ENCODE assay signal across 1 cellular context in the genomic region with DNA sequence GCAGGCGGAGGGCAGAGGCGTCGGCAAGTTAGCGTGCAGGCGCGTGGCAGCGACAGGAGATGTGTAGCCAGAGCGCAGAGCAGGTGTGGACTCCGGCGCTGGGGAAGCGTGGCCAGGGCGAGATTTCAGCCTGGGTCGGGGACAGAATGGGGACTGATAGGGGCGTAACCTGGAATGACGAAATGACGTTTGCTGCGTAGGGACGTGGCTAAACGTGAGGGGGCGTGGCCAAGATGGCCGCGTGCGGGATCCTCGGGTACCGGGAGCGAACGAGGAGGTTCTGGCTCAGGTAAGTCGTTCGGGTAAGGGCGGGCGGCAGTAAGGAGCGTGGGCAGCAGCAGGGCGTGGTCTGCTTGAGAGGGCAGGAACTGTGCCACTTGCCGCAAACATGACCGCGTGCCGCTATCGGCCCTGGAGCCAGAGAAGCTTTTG.
TF ChIP-seq lines count a peak whose summit lies in the region.

No MANE protein-coding gene starts in this region.

TF ChIP-seq in HEK293, 187 proteins besides CTCF, POLR2A, EP300 and RAD21 (continued from another document and continues in another):
- TF ChIP-seq, protein P1, sequence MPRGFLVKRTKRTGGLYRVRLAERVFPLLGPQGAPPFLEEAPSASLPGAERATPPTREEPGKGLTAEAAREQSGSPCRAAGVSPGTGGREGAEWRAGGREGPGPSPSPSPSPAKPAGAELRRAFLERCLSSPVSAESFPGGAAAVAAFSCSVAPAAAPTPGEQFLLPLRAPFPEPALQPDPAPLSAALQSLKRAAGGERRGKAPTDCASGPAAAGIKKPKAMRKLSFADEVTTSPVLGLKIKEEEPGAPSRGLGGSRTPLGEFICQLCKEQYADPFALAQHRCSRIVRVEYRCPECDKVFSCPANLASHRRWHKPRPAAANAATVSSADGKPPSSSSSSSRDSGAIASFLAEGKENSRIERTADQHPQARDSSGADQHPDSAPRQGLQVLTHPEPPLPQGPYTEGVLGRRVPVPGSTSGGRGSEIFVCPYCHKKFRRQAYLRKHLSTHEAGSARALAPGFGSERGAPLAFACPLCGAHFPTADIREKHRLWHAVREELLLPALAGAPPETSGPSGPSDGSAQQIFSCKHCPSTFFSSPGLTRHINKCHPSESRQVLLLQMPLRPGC (tag by site-specific recombination; IDR thresholded peaks at IDR 0.05): no peak
- TF ChIP-seq ZNF580 (tag by site-specific recombination; IDR thresholded peaks at IDR 0.05): no peak
- no peak for TF ChIP-seq ZNF335 (tag by site-specific recombination; conservative IDR thresholded peaks at IDR 0.05)
- TF ChIP-seq, protein P2, sequence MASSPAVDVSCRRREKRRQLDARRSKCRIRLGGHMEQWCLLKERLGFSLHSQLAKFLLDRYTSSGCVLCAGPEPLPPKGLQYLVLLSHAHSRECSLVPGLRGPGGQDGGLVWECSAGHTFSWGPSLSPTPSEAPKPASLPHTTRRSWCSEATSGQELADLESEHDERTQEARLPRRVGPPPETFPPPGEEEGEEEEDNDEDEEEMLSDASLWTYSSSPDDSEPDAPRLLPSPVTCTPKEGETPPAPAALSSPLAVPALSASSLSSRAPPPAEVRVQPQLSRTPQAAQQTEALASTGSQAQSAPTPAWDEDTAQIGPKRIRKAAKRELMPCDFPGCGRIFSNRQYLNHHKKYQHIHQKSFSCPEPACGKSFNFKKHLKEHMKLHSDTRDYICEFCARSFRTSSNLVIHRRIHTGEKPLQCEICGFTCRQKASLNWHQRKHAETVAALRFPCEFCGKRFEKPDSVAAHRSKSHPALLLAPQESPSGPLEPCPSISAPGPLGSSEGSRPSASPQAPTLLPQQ (tag by site-specific recombination; IDR thresholded peaks at IDR 0.05): 0 out of 2 replicates have a peak, but pooled peaks have one; percentile 7
- no peak for TF ChIP-seq ZSCAN5A (tag by site-specific recombination; IDR thresholded peaks at IDR 0.05)
- no peak for TF ChIP-seq ZNF529 (tag by site-specific recombination; IDR thresholded peaks at IDR 0.05; ENCODE audit: insufficient replicate concordance)
- TF ChIP-seq BCL11A (tag by site-specific recombination; IDR thresholded peaks at IDR 0.05; ENCODE audit: low read depth): no peak
- TF ChIP-seq, protein P3, sequence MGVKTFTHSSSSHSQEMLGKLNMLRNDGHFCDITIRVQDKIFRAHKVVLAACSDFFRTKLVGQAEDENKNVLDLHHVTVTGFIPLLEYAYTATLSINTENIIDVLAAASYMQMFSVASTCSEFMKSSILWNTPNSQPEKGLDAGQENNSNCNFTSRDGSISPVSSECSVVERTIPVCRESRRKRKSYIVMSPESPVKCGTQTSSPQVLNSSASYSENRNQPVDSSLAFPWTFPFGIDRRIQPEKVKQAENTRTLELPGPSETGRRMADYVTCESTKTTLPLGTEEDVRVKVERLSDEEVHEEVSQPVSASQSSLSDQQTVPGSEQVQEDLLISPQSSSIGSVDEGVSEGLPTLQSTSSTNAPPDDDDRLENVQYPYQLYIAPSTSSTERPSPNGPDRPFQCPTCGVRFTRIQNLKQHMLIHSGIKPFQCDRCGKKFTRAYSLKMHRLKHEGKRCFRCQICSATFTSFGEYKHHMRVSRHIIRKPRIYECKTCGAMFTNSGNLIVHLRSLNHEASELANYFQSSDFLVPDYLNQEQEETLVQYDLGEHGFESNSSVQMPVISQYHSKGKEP (tag by site-specific recombination; IDR thresholded peaks at IDR 0.05): no peak
- TF ChIP-seq BCL11B (tag by site-specific recombination; IDR thresholded peaks at IDR 0.05; ENCODE audit: low read depth): no peak
- TF ChIP-seq ZNF2 (tag by site-specific recombination; IDR thresholded peaks at IDR 0.05): no peak
- no peak for TF ChIP-seq ZNF302 (tag by site-specific recombination; IDR thresholded peaks at IDR 0.05; ENCODE audit: low read depth)
- TF ChIP-seq, protein P4, sequence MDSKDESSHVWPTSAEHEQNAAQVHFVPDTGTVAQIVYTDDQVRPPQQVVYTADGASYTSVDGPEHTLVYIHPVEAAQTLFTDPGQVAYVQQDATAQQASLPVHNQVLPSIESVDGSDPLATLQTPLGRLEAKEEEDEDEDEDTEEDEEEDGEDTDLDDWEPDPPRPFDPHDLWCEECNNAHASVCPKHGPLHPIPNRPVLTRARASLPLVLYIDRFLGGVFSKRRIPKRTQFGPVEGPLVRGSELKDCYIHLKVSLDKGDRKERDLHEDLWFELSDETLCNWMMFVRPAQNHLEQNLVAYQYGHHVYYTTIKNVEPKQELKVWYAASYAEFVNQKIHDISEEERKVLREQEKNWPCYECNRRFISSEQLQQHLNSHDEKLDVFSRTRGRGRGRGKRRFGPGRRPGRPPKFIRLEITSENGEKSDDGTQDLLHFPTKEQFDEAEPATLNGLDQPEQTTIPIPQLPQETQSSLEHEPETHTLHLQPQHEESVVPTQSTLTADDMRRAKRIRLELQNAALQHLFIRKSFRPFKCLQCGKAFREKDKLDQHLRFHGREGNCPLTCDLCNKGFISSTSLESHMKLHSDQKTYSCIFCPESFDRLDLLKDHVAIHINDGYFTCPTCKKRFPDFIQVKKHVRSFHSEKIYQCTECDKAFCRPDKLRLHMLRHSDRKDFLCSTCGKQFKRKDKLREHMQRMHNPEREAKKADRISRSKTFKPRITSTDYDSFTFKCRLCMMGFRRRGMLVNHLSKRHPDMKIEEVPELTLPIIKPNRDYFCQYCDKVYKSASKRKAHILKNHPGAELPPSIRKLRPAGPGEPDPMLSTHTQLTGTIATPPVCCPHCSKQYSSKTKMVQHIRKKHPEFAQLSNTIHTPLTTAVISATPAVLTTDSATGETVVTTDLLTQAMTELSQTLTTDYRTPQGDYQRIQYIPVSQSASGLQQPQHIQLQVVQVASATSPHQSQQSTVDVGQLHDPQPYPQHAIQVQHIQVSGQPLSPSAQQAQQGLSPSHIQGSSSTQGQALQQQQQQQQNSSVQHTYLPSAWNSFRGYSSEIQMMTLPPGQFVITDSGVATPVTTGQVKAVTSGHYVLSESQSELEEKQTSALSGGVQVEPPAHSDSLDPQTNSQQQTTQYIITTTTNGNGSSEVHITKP (tag by site-specific recombination; IDR thresholded peaks at IDR 0.05): peak; percentile 10; the same call in 1 of the 2 replicates
- TF ChIP-seq ZNF362 (tag by site-specific recombination; IDR thresholded peaks at IDR 0.05): no peak
- TF ChIP-seq SALL2 (tag by site-specific recombination; IDR thresholded peaks at IDR 0.05; ENCODE audit: borderline replicate concordance): no peak
- TF ChIP-seq ZBTB48 (tag by site-specific recombination; IDR thresholded peaks at IDR 0.05): no peak
- no peak for TF ChIP-seq ZNF132 (tag by site-specific recombination; IDR thresholded peaks at IDR 0.05; ENCODE audit: borderline replicate concordance)
- TF ChIP-seq KLF7 (tag by site-specific recombination; IDR thresholded peaks at IDR 0.05; ENCODE audit: borderline replicate concordance): peak; percentile 85; the same call in 1 of the 2 replicates
- no peak for TF ChIP-seq ZNF112 (tag by site-specific recombination; IDR thresholded peaks at IDR 0.05)
- peak; percentile 99 for TF ChIP-seq KLF8 (tag by site-specific recombination; IDR thresholded peaks at IDR 0.05)
- TF ChIP-seq ZBTB10 (tag by site-specific recombination; IDR thresholded peaks at IDR 0.05): no peak
- TF ChIP-seq ZNF157 (tag by site-specific recombination; IDR thresholded peaks at IDR 0.05): no peak
- TF ChIP-seq ZBTB20 (tag by site-specific recombination; IDR thresholded peaks at IDR 0.05): no peak
- no peak for TF ChIP-seq ZNF530 (tag by site-specific recombination; IDR thresholded peaks at IDR 0.05; ENCODE audit: low read depth)
- no peak for TF ChIP-seq ZNF266 (tag by site-specific recombination; IDR thresholded peaks at IDR 0.05; ENCODE audit: low read depth)
- TF ChIP-seq ZNF558 (tag by site-specific recombination; IDR thresholded peaks at IDR 0.05): no peak
- TF ChIP-seq ZNF777 (tag by site-specific recombination; IDR thresholded peaks at IDR 0.05; ENCODE audit: borderline replicate concordance): no peak
- TF ChIP-seq PATZ1 (tag by site-specific recombination; IDR thresholded peaks at IDR 0.05): peak; percentile 43; the same call in 1 of the 2 replicates
- no peak; the same call in 1 of the 2 replicates for TF ChIP-seq ZNF76 (tag by site-specific recombination; IDR thresholded peaks at IDR 0.05; ENCODE audit: borderline replicate concordance, low read depth)
- TF ChIP-seq, protein P5, sequence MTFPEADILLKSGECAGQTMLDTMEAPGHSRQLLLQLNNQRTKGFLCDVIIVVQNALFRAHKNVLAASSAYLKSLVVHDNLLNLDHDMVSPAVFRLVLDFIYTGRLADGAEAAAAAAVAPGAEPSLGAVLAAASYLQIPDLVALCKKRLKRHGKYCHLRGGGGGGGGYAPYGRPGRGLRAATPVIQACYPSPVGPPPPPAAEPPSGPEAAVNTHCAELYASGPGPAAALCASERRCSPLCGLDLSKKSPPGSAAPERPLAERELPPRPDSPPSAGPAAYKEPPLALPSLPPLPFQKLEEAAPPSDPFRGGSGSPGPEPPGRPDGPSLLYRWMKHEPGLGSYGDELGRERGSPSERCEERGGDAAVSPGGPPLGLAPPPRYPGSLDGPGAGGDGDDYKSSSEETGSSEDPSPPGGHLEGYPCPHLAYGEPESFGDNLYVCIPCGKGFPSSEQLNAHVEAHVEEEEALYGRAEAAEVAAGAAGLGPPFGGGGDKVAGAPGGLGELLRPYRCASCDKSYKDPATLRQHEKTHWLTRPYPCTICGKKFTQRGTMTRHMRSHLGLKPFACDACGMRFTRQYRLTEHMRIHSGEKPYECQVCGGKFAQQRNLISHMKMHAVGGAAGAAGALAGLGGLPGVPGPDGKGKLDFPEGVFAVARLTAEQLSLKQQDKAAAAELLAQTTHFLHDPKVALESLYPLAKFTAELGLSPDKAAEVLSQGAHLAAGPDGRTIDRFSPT (tag by site-specific recombination; IDR thresholded peaks at IDR 0.05): no peak
- no peak for TF ChIP-seq ZNF121 (tag by site-specific recombination; IDR thresholded peaks at IDR 0.05)
- no peak for TF ChIP-seq ZNF548 (tag by site-specific recombination; IDR thresholded peaks at IDR 0.05)
- TF ChIP-seq GFI1B (tag by site-specific recombination; IDR thresholded peaks at IDR 0.05): no peak
- no peak for TF ChIP-seq MZF1 (tag by site-specific recombination; IDR thresholded peaks at IDR 0.05; ENCODE audit: borderline replicate concordance)
- TF ChIP-seq ZFHX2 (tag by site-specific recombination; conservative IDR thresholded peaks at IDR 0.05): peak; percentile 97
- TF ChIP-seq ZNF214 (tag by site-specific recombination; IDR thresholded peaks at IDR 0.05; ENCODE audit: borderline replicate concordance): no peak
